In the genomic region with DNA sequence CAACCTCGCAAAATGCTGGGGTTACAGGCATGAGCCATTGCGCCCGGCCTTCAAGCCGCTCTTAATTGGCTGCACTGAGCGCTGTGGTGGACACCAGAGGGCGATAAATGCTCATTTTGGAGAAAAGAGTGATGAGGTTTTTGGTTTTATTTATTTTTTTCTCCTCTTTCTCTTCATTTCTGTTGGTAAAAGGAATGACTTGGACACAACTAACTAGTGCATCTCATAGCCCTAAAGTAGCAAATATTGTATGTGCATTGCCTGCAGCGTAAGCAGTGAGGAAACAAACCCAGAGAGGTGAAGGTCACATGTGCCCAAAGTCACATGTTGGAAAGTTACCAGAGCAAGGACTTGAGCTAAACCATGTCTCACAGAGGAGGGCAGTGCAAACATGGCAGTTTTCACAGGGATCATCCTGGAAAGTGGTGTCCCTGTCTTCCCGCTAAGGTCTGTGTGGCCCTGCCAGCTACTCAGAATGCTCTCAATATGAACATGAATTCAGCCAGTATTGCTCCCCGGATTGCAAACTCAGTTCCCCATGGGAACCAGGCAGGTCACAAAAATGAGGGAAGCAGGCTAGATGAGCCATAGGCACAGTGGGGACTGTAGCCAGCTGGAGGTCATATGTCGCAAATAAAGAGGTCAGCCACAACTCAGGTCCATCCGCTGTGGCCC, we compare ENCODE assay signal across 8 cellular contexts. TPM values are rescaled to one million over a fixed set of nuclear protein-coding genes. Genes with fewer than 3 reads are reported as not detected.
DNase-seq lines count a peak whose midpoint lies in the region; ATAC-seq and TF ChIP-seq lines count a peak whose summit lies in the region.

No MANE protein-coding gene starts in this region.

- TF ChIP-seq CTCF in fibroblast of lung (conservative IDR thresholded peaks at IDR 0.05 in 1 of 2, IDR thresholded peaks at IDR 0.05 in 1 of 2; ENCODE audit: low read depth in 1 of 2, low read length in 2 of 2): peak; percentile 74 to 83

- intact Hi-C loops in aorta (cut with DNase I): loop anchor here (1.0 kb wide), 1 partner anchor 60 kb away; no protein-coding TSS in a partner anchor

- DNase-seq in G401 (ENCODE audit: low spot score): peak; percentile 80
- peak; percentile 68 for DNase-seq in NT2/D1 (ENCODE audit: low read depth, low spot score)
- peak; percentile 69 for DNase-seq in activated T-cell treated with anti-CD3 and anti-CD28 coated beads, Interleukin-2, amount 50 U/mL, for 4 hours
- DNase-seq in fibroblast of lung (ENCODE audit: low read depth in 2 of 2): peak; percentile 31 to 69
- DNase-seq in nucleus accumbens (lab: John Stamatoyannopoulos, UW): peak in 45 of 56 donors; percentile 13 to 82 (median 45)
- DNase-seq in aorta: peak; percentile 80 to 84

- H3K79me2 ChIP-seq in fibroblast of lung (ENCODE audit: control insufficient read depth, insufficient read depth, low read length): no peaks in the 10 kb centered on the region

- no peak overlapping the region for H3K27ac ChIP-seq in fibroblast of lung (ENCODE audit: insufficient read depth, low read length)
- H3K27ac ChIP-seq in aorta (ENCODE audit: low read depth in 1 of 2, low read length in 2 of 2): no peak overlapping the region

- H3K4me3 ChIP-seq in NT2/D1 (ENCODE audit: insufficient read length, low read depth) (no peak overlapping the region), fibroblast of lung (replicated peaks in 1 of 4; ENCODE audit: control extremely low read depth in 1 of 4, insufficient read depth in 1 of 4, low read depth in 3 of 4, low read length in 4 of 4) (no peak overlapping the region), aorta (ENCODE audit: low read length in 2 of 2) (no peak overlapping the region)

- in situ Hi-C loops in G401 (cut with HindIII; ENCODE audit: low sequenced_read_pairs): no loop called here

- no peak overlapping the region for H3K4me3 Mint-ChIP-seq in activated T-cell treated with anti-CD3 and anti-CD28 coated beads, Interleukin-2, amount 50 U/mL, for 4 hours

- H3K4me1 Mint-ChIP-seq in activated T-cell treated with anti-CD3 and anti-CD28 coated beads, Interleukin-2, amount 50 U/mL, for 4 hours (ENCODE audit: low read depth): peaks cover 27% of the 10 kb centered on the region

- H3K27me3 Mint-ChIP-seq in activated T-cell treated with anti-CD3 and anti-CD28 coated beads, Interleukin-2, amount 50 U/mL, for 4 hours (ENCODE audit: low read depth): no peaks in the 10 kb centered on the region

- H2AFZ ChIP-seq in fibroblast of lung (ENCODE audit: low read length): no peak overlapping the region

- H3K27me3 ChIP-seq in NT2/D1 (ENCODE audit: insufficient read depth, insufficient read length) (no peaks in the 10 kb centered on the region), fibroblast of lung (ENCODE audit: control insufficient read depth, insufficient read depth, low read length) (no peaks in the 10 kb centered on the region), aorta (ENCODE audit: control insufficient read depth in 1 of 2, insufficient read depth in 2 of 2, low read length in 1 of 2) (no peaks in the 10 kb centered on the region)

- H4K20me1 ChIP-seq in fibroblast of lung (ENCODE audit: control insufficient read depth, extremely low read depth, insufficient read depth, low read length): no peaks in the 10 kb centered on the region

- H3K36me3 ChIP-seq in NT2/D1 (ENCODE audit: insufficient read depth, insufficient read length, low read length): no peaks in the 10 kb centered on the region
- H3K36me3 ChIP-seq in fibroblast of lung (ENCODE audit: control insufficient read depth, insufficient read depth, low read length): no peaks in the 10 kb centered on the region
- no peaks in the 10 kb centered on the region for H3K36me3 ChIP-seq in aorta (ENCODE audit: control insufficient read depth in 1 of 2, insufficient read depth in 2 of 2, low read length in 1 of 2)

- peak; percentile 39 for ATAC-seq in HG02623 (IDR thresholded peaks at IDR 0.05; ENCODE audit: unreplicated experiment)
- ATAC-seq in activated T-cell treated with anti-CD3 and anti-CD28 coated beads, Interleukin-2, amount 50 U/mL, for 4 hours: peak; percentile 77 to 87
- ATAC-seq in aorta (ENCODE audit: low FRiP score): peak; percentile 81
- no peak for ATAC-seq in GM18520 (IDR thresholded peaks at IDR 0.05; ENCODE audit: unreplicated experiment)

- peaks cover under 1% of the 10 kb centered on the region for H3K9me3 Mint-ChIP-seq in activated T-cell treated with anti-CD3 and anti-CD28 coated beads, Interleukin-2, amount 50 U/mL, for 4 hours

- no peaks in the 10 kb centered on the region for H3K36me3 Mint-ChIP-seq in activated T-cell treated with anti-CD3 and anti-CD28 coated beads, Interleukin-2, amount 50 U/mL, for 4 hours (ENCODE audit: insufficient read depth)

- H3K9ac ChIP-seq in NT2/D1 (ENCODE audit: insufficient read length, low read depth): peak overlapping the region; percentile 22
- H3K9ac ChIP-seq in fibroblast of lung (ENCODE audit: insufficient read depth, low read length): no peak overlapping the region

- H3K4me1 ChIP-seq in NT2/D1 (ENCODE audit: insufficient read depth, insufficient read length) (peaks cover 5% of the 10 kb centered on the region), fibroblast of lung (ENCODE audit: control insufficient read depth, extremely low read depth, insufficient read depth, low read length) (no peaks in the 10 kb centered on the region), aorta (ENCODE audit: control insufficient read depth in 1 of 2, insufficient read depth in 2 of 2, low read length in 2 of 2) (no peaks in the 10 kb centered on the region)

- no peaks in the 10 kb centered on the region for H3K9me3 ChIP-seq in NT2/D1 (ENCODE audit: insufficient read depth, low read length)
- H3K9me3 ChIP-seq in fibroblast of lung (ENCODE audit: control insufficient read depth, insufficient read depth, low read depth, low read length): no peaks in the 10 kb centered on the region
- H3K9me3 ChIP-seq in aorta (ENCODE audit: control insufficient read depth, low read length): no peaks in the 10 kb centered on the region

- no peak overlapping the region for H3K4me2 ChIP-seq in fibroblast of lung (ENCODE audit: extremely low read depth, insufficient read depth, low read length)

- 30 to 32% methylated on average over 11 of the region's 11 CpGs for WGBS in aorta, 2 donors

RNA-seq across cellular contexts. Expression of a gene that starts 8.6 kb away (rescaled TPM):
- 16.1 and 18.7 TPM in 2 replicates for total RNA-seq in G401 (2014; rRNA removed; shearing (Covaris generic))
- total RNA-seq in activated T-cell treated with anti-CD3 and anti-CD28 coated beads, Interleukin-2, amount 50 U/mL, for 4 hours: 100 to 1,000 TPM; 364 to 594 (median 428) TPM
- 64.7 and 114 TPM in 2 replicates for total RNA-seq in fibroblast of lung
- 41.5 and 54.2 TPM in 2 replicates for polyA plus RNA-seq in fibroblast of lung
- 43.2 and 43.5 TPM in 2 replicates for polyA plus RNA-seq in fibroblast of lung (2012)
- 57.7 and 59.9 TPM in 2 replicates for polyA minus RNA-seq in fibroblast of lung (ENCODE audit: low replicate concordance)
- 10 to 100 TPM; 44.1 to 64.6 TPM for total RNA-seq in aorta
- 10 to 100 TPM; 21.0 to 48.2 TPM for polyA plus RNA-seq in aorta
